In genomic region chr1:21937372-21938121, GRCh38 we compare ENCODE assay signal across 9 cellular contexts. TPM values are rescaled to one million over a fixed set of nuclear protein-coding genes. Genes with fewer than 3 reads are reported as not detected.
DNase-seq lines count a peak whose midpoint lies in the region; ATAC-seq, FAIRE-seq and TF ChIP-seq lines count a peak whose summit lies in the region.
"Had no signal": no experiment of that assay in that cellular context is flagged by ENCODE, and none has a peak within 500 bp of the region (broad histone marks: within the 10 kb centered on the region; RNA-seq: fewer than 3 reads in every experiment).

No MANE protein-coding gene starts in this region.

- peaks cover 32 to 89% (median 65%) of the 10 kb centered on the region in 9 donors for H3K4me1 ChIP-seq in heart right ventricle
- peaks cover 6 to 21% (median 7%) of the 10 kb centered on the region in 3 donors for H3K4me1 ChIP-seq in pancreas
- no peaks in the 10 kb centered on the region for H3K4me1 ChIP-seq in thymus (ENCODE audit: control insufficient read depth, insufficient read depth, low read length)

- FAIRE-seq in pancreas (lab: Jason Lieb, UNC): no peak

- intact Hi-C loops in heart right ventricle (cut with DNase I): loop anchor here in 8 of 10 donors (2.0 to 5.0 kb wide), 5 partner anchors 27 to 41 kb away; no protein-coding TSS in a partner anchor
- intact Hi-C loops in pancreas (cut with DNase I): no loop called here

- WGBS in heart right ventricle, 2 donors: 8 to 13% methylated on average over 37 to 69 of the region's 69 CpGs
- 10 to 18% methylated on average over 32 to 68 of the region's 69 CpGs for WGBS in pancreas, 2 donors
- 13% methylated on average over 67 of the region's 69 CpGs for WGBS in thymus

- H3K9me3 ChIP-seq in heart right ventricle: no peaks in the 10 kb centered on the region
- no peaks in the 10 kb centered on the region for H3K9me3 ChIP-seq in pancreas
- no peaks in the 10 kb centered on the region for H3K9me3 ChIP-seq in thymus (ENCODE audit: control insufficient read depth)

- peak; percentile 70 to 78 for DNase-seq in NCI-H2081 (lab: John Stamatoyannopoulos, UW)
- DNase-seq in NCI-H2081 treated with DMSO at 0.1 percent for 48 hours (lab: John Stamatoyannopoulos, UW): no peak
- peak; percentile 78 for DNase-seq in LHCN-M2 (ENCODE audit: low read depth)
- peak in 4 of 5 donors; percentile 30 to 68 (median 53) for DNase-seq in T-helper 1 cell
- DNase-seq in amniotic epithelial cell (ENCODE audit: low read depth): peak; percentile 73
- peak; percentile 85 to 92 for DNase-seq in heart right ventricle
- peak; percentile 82 to 95 (median 90) for DNase-seq in pancreas
- DNase-seq: DND-41 had no signal

- H3K4me3 ChIP-seq in heart right ventricle: peak overlapping the region in 9 of 10 donors; percentile 36 to 60 (median 50)
- peak overlapping the region; percentile 15 to 67 (median 46) for H3K4me3 ChIP-seq in pancreas
- H3K4me3 ChIP-seq in thymus (ENCODE audit: low read length): peak overlapping the region; percentile 63

- ATAC-seq in heart right ventricle: peak; percentile 53 to 86 (median 72)
- ATAC-seq in pancreas: peak; percentile 83 to 89 (median 86)

- peaks cover 0 to 9% (median 0%) of the 10 kb centered on the region in 9 donors for H3K36me3 ChIP-seq in heart right ventricle
- H3K36me3 ChIP-seq in pancreas: no peaks in the 10 kb centered on the region
- H3K36me3 ChIP-seq in thymus (ENCODE audit: control insufficient read depth, insufficient read depth): no peaks in the 10 kb centered on the region

- TF ChIP-seq CTCF in heart right ventricle (IDR thresholded peaks at IDR 0.05): no peak
- no peak for TF ChIP-seq CTCF in pancreas (IDR thresholded peaks at IDR 0.05)

- H3K27me3 ChIP-seq in heart right ventricle: peaks cover 0 to 9% (median 0%) of the 10 kb centered on the region in 7 donors
- no peaks in the 10 kb centered on the region for H3K27me3 ChIP-seq in pancreas
- peaks cover 7% of the 10 kb centered on the region for H3K27me3 ChIP-seq in thymus (ENCODE audit: control insufficient read depth, insufficient read depth)

- H3K27ac ChIP-seq in heart right ventricle (peak overlapping the region; percentile 75 to 90 (median 84)), pancreas (peak overlapping the region in 3 of 4 donors; percentile 38 to 75 (median 73)), thymus (ENCODE audit: low read depth) (peak overlapping the region; percentile 31)

RNA-seq across cellular contexts. Expression of gene HSPG2, which starts 0.4 kb away (rescaled TPM):
- total RNA-seq in LHCN-M2 (2014; rRNA removed): 106 and 143 TPM in 2 replicates
- 136 TPM for polyA plus RNA-seq in LHCN-M2 (2012)
- total RNA-seq in heart right ventricle: 100 to 1,000 TPM; 249 to 508 (median 320) TPM
- 100 to 1,000 TPM; 221 to 276 TPM for polyA plus RNA-seq in heart right ventricle
- total RNA-seq in pancreas: 100 to 1,000 TPM in 2 of 6 donors, 10 to 100 TPM in 4; 50.4 to 164 (median 63.9) TPM
- polyA plus RNA-seq in pancreas: 100 to 1,000 TPM in 1 of 2 donors, 10 to 100 TPM in 1; 53.9 to 123 TPM
- polyA plus RNA-seq in thymus: 37.3 TPM

RNA-seq across cellular contexts. Expression of gene CELA3B, which starts 39.3 kb away (rescaled TPM):
- total RNA-seq in LHCN-M2 (2014; rRNA removed) (not detected in 2 replicates), heart right ventricle (1 to 10 TPM in 7 of 10 donors, not detected in 3; 1.1 to 2.5 (median 1.3) TPM), pancreas (over 10,000 TPM in 4 of 6 donors, 1,000 to 10,000 TPM in 2; 2,923 to 21,242 (median 14,470) TPM)
- polyA plus RNA-seq in LHCN-M2 (2012): not detected
- polyA plus RNA-seq in heart right ventricle (under 1 TPM in 1 of 2 donors, not detected in 1; 0.13 TPM), pancreas (over 10,000 TPM in 1 of 2 donors, 1,000 to 10,000 TPM in 1; 6,851 to 15,141 TPM), thymus (0.32 TPM)

Comparison
In these comparisons a context has a peak if more than half of its experiments do, and no peak if none do; other contexts are left out.
1. H3K27ac ChIP-seq: peak in every context shown above with its lines; median percentile 84 in heart right ventricle; 73 in pancreas; 31 in thymus.
2. RNA of gene CELA3B, which starts 39.3 kb away (total RNA-seq): 2,923 to 21,242 TPM in pancreas; 1.1 to 2.5 TPM in heart right ventricle and not detected in LHCN-M2; every median in the first group is over 100 times any median in the second.
3. intact Hi-C loops: an anchor here in heart right ventricle (2.0 to 5.0 kb wide); none called in pancreas.
4. Peak in every context shown above with its lines, with median percentiles within 50 percentile points of each other: H3K4me3 ChIP-seq.